ENCODE assay signal across 29 cellular contexts in the genomic region with DNA sequence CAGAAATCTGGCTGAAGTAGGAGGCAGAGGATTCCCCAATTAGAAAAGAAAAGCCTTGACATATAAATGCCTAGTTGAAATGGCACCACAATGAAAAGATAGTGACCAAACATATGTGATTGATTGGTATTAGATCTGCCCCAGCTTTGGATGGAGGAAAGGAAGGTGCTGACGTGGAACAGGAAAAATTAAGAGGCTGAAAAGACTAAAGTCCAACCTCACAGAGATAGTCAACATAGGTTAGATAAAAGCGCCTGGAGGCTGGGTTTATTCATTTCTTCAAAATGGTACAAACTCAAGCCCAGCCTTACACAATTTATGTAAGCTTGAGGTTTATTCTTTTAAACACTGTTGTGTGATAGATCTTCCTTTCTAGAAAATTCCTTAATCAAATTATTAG.
"Had no signal": no experiment of that assay in that cellular context is flagged by ENCODE, and none has a peak within 500 bp of the region (broad histone marks: within the 10 kb centered on the region; RNA-seq: fewer than 3 reads in every experiment).

No MANE protein-coding gene starts in this region.

- H3K27ac ChIP-seq: stomach, suprapubic skin, testis, thoracic aorta, thyroid gland, tibial artery, tibial nerve, transverse colon, upper lobe of left lung, upper lobe of right lung, uterus, vagina had no signal

- FAIRE-seq: urothelium cell line had no signal

- H3K27ac Mint-ChIP-seq: stimulated activated effector memory CD8-positive, alpha-beta T cell treated with anti-CD3 and anti-CD28 coated beads, Interleukin-12 subunit alpha, Interleukin-12 subunit beta, amount 100 ng/mL, for 72 hours; stimulated activated memory B cell treated with anti-CD40 and anti-IgM and Interleukin-4, amounts not matched to agents 10 μg/mL and 1 μg/mL and 100 μg/mL, for 72 hours; stimulated activated naive B cell treated with anti-CD40 and anti-IgM and Interleukin-4, amounts not matched to agents 10 μg/mL and 1 μg/mL and 100 μg/mL, for 72 hours; stimulated activated naive CD8-positive, alpha-beta T cell treated with anti-CD3 and anti-CD28 coated beads, Interleukin-15, amount 100 ng/mL, for 72 hours; stimulated activated naive CD8-positive, alpha-beta T cell treated with anti-CD3 and anti-CD28 coated beads, Interleukin-15, Interleukin-2, amounts not matched to agents 100 ng/mL and 50 ng/mL, for 24 hours; type B pancreatic cell had no signal

- H3K36me3 Mint-ChIP-seq: stimulated activated effector memory CD8-positive, alpha-beta T cell treated with anti-CD3 and anti-CD28 coated beads, Interleukin-12 subunit alpha, Interleukin-12 subunit beta, amount 100 ng/mL, for 72 hours; stimulated activated memory B cell treated with anti-CD40 and anti-IgM and Interleukin-4, amounts not matched to agents 10 μg/mL and 1 μg/mL and 100 μg/mL, for 72 hours; stimulated activated naive B cell treated with anti-CD40 and anti-IgM and Interleukin-4, amounts not matched to agents 10 μg/mL and 1 μg/mL and 100 μg/mL, for 72 hours; type B pancreatic cell had no signal

- H3K27me3 ChIP-seq: stomach, suprapubic skin, testis, thyroid gland, tibial artery, tibial nerve, transverse colon, upper lobe of left lung, upper lobe of right lung, uterus, vagina had no signal

- H3K9me3 ChIP-seq: stomach, suprapubic skin, testis, thoracic aorta, thyroid gland, tibial artery, tibial nerve, transverse colon, upper lobe of left lung, upper lobe of right lung, uterus, vagina had no signal

- H3K4me1 Mint-ChIP-seq: stimulated activated effector memory CD8-positive, alpha-beta T cell treated with anti-CD3 and anti-CD28 coated beads, Interleukin-12 subunit alpha, Interleukin-12 subunit beta, amount 100 ng/mL, for 72 hours; stimulated activated memory B cell treated with anti-CD40 and anti-IgM and Interleukin-4, amounts not matched to agents 10 μg/mL and 1 μg/mL and 100 μg/mL, for 72 hours; stimulated activated naive B cell treated with anti-CD40 and anti-IgM and Interleukin-4, amounts not matched to agents 10 μg/mL and 1 μg/mL and 100 μg/mL, for 72 hours; stimulated activated naive CD8-positive, alpha-beta T cell treated with anti-CD3 and anti-CD28 coated beads, Interleukin-15, amount 100 ng/mL, for 72 hours had no signal

- DNase-seq: stimulated activated CD4-positive, alpha-beta T cell treated with anti-CD3 and anti-CD28 coated beads, Interleukin-2, amount 100 ng/mL, for 48 hours; stimulated activated CD4-positive, alpha-beta T cell treated with anti-CD3 and anti-CD28 coated beads, Interleukin-4, amount 100 ng/mL, for 1 hour; stimulated activated CD4-positive, alpha-beta T cell treated with anti-CD3 and anti-CD28 coated beads, Interleukin-4, amount 100 ng/mL, for 24 hours; stimulated activated CD4-positive, alpha-beta T cell treated with anti-CD3 and anti-CD28 coated beads, Interleukin-4, amount 100 ng/mL, for 4 hours; stimulated activated CD8-positive, alpha-beta memory T cell treated with anti-CD3 and anti-CD28 coated beads, Interleukin-4, amount 100 ng/mL, for 48 hours; stimulated activated naive B cell treated with anti-CD40 and anti-IgM and Interleukin-4, amounts not matched to agents 10 μg/mL and 1 μg/mL and 100 μg/mL, for 72 hours; stimulated activated naive CD4-positive, alpha-beta T cell; stimulated activated naive CD4-positive, alpha-beta T cell treated with Interleukin-2 at 50 U/mL for 16 hours; stimulated activated naive CD8-positive, alpha-beta T cell treated with anti-CD3 and anti-CD28 coated beads, Interleukin-15, amount 100 ng/mL, for 72 hours; stimulated activated naive CD8-positive, alpha-beta T cell treated with anti-CD3 and anti-CD28 coated beads, Interleukin-15, Interleukin-2, amounts not matched to agents 100 U/mL and 50 U/mL, for 24 hours; stomach; substantia nigra; testis; thyroid gland; tibial artery; transverse colon; trophoblast cell; upper lobe of left lung; upper lobe of right lung; uterus had no signal

- H3K4me3 ChIP-seq: stomach, suprapubic skin, testis, thoracic aorta, thyroid gland, tibial artery, tibial nerve, transverse colon, upper lobe of left lung, upper lobe of right lung, uterus, vagina had no signal

- H3K4me1 ChIP-seq: stomach, suprapubic skin, testis, thyroid gland, tibial artery, tibial nerve, upper lobe of left lung, upper lobe of right lung, uterus, vagina had no signal

- ATAC-seq: stimulated activated effector memory CD8-positive, alpha-beta T cell treated with anti-CD3 and anti-CD28 coated beads, Interleukin-12 subunit alpha, Interleukin-12 subunit beta, amount 100 ng/mL, for 72 hours; stimulated activated memory B cell treated with anti-CD40 and anti-IgM and Interleukin-4, amounts not matched to agents 10 μg/mL and 1 μg/mL and 100 μg/mL, for 72 hours; stimulated activated naive B cell treated with anti-CD40 and anti-IgM and Interleukin-4, amounts not matched to agents 10 μg/mL and 1 μg/mL and 100 μg/mL, for 72 hours; stimulated activated naive CD8-positive, alpha-beta T cell treated with anti-CD3 and anti-CD28 coated beads, Interleukin-15, amount 100 ng/mL, for 72 hours; stimulated activated naive CD8-positive, alpha-beta T cell treated with anti-CD3 and anti-CD28 coated beads, Interleukin-15, Interleukin-2, amounts not matched to agents 100 U/mL and 50 U/mL, for 24 hours; upper lobe of right lung had no signal

- H3K36me3 ChIP-seq: stomach, suprapubic skin, thoracic aorta, thyroid gland, tibial artery, tibial nerve, transverse colon, upper lobe of left lung, upper lobe of right lung, uterus, vagina had no signal

- H3K4me3 Mint-ChIP-seq: stimulated activated effector memory CD8-positive, alpha-beta T cell treated with anti-CD3 and anti-CD28 coated beads, Interleukin-12 subunit alpha, Interleukin-12 subunit beta, amount 100 ng/mL, for 72 hours; stimulated activated memory B cell treated with anti-CD40 and anti-IgM and Interleukin-4, amounts not matched to agents 10 μg/mL and 1 μg/mL and 100 μg/mL, for 72 hours; stimulated activated naive B cell treated with anti-CD40 and anti-IgM and Interleukin-4, amounts not matched to agents 10 μg/mL and 1 μg/mL and 100 μg/mL, for 72 hours; stimulated activated naive CD8-positive, alpha-beta T cell treated with anti-CD3 and anti-CD28 coated beads, Interleukin-15, amount 100 ng/mL, for 72 hours; stimulated activated naive CD8-positive, alpha-beta T cell treated with anti-CD3 and anti-CD28 coated beads, Interleukin-15, Interleukin-2, amounts not matched to agents 100 ng/mL and 50 ng/mL, for 24 hours; type B pancreatic cell had no signal

- H3K27me3 Mint-ChIP-seq: stimulated activated naive CD8-positive, alpha-beta T cell treated with anti-CD3 and anti-CD28 coated beads, Interleukin-15, amount 100 ng/mL, for 72 hours had no signal
